ENCODE assay signal across 1 cellular context in the genomic region with DNA sequence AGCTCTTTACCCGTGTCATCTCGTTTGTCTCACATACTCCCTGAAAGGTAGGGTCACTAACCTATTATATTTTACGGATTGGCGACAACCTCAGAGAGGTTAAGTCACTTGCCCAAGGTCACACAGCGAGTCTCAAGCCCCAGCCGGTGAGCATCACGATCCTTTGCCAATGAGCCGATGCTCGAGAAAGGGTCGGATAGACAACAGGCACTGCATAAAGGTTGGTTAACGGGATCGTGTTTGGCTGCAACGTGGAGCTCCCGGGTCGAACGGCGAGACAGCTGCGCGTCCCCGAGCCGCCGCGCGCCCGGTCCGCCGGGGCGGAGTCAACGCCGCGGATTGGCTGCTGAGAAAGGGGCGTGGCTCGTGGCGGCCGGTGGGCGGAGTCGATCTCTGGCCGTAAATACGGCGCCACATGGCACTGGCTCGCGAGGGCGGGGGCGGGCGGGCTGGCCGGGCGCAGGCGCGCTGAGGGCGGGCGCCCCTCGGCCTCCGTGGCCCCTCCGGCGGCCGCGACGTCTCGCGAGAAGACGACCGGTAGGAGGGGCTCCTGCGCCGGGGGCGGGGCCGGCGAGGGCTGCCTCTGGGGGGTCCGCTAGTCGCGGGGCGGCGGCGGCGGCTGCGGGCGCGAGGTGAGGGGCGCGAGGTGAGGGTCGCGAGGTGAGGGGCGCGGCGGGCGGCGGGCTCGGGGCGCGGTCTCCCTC.
TF ChIP-seq lines count a peak whose summit lies in the region.

A gene (plus strand): TSS at position 598 of the 704 bp plus-strand sequence. CDS start 29,029 bp downstream, outside the sequence.

TF ChIP-seq in K562, 482 proteins besides CTCF, POLR2A, EP300 and RAD21 (continued from another document and continues in another):
- TF ChIP-seq, protein P1, sequence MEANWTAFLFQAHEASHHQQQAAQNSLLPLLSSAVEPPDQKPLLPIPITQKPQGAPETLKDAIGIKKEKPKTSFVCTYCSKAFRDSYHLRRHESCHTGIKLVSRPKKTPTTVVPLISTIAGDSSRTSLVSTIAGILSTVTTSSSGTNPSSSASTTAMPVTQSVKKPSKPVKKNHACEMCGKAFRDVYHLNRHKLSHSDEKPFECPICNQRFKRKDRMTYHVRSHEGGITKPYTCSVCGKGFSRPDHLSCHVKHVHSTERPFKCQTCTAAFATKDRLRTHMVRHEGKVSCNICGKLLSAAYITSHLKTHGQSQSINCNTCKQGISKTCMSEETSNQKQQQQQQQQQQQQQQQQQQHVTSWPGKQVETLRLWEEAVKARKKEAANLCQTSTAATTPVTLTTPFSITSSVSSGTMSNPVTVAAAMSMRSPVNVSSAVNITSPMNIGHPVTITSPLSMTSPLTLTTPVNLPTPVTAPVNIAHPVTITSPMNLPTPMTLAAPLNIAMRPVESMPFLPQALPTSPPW (CRISPR knock-in tag; IDR thresholded peaks at IDR 0.05): peak; percentile 95
- TF ChIP-seq SIN3B (IDR thresholded peaks at IDR 0.05; ENCODE audit: low read depth) (0 out of 2 replicates have a peak, but pooled peaks have one; percentile 26), KAT2B (IDR thresholded peaks at IDR 0.05; ENCODE audit: low read depth, low read length) (no peak), FOXK2 (conservative IDR thresholded peaks at IDR 0.05 in 1 of 2, IDR thresholded peaks at IDR 0.05 in 1 of 2; ENCODE audit: low read depth in 2 of 2) (peak; percentile 89 to 93), ZNF584 (CRISPR knock-in tag; IDR thresholded peaks at IDR 0.05; ENCODE audit: low read depth) (no peak), TEAD4 (IDR thresholded peaks at IDR 0.05; ENCODE audit: low read length) (no peak), TEAD4 (CRISPR knock-in tag; IDR thresholded peaks at IDR 0.05; ENCODE audit: borderline replicate concordance) (no peak), ZFP36 (IDR thresholded peaks at IDR 0.05; ENCODE audit: low read depth, low read length, partially characterized antibody) (peak; percentile 98), FOXJ2 (tag; IDR thresholded peaks at IDR 0.05) (0 out of 2 replicates have a peak, but pooled peaks have one; percentile 50), CHCHD3 (CRISPR knock-in tag; IDR thresholded peaks at IDR 0.05) (no peak), FIP1L1 (IDR thresholded peaks at IDR 0.05; ENCODE audit: low read depth, low read length, poor library complexity, severe bottlenecking) (no peak), TAF7 (tag; IDR thresholded peaks at IDR 0.05) (peak; percentile 45; the same call in 1 of the 2 replicates), ATF1 (CRISPR knock-in tag; IDR thresholded peaks at IDR 0.05) (no peak), ATF1 (tag; IDR thresholded peaks at IDR 0.05) (peak; percentile 54; the same call in 1 of the 2 replicates), YY1 (IDR thresholded peaks at IDR 0.05; ENCODE audit: borderline replicate concordance in 1 of 3, control insufficient read depth in 1 of 3, extremely low read depth in 1 of 3, insufficient read depth in 3 of 3, insufficient read length in 1 of 3, insufficient replicate concordance in 2 of 3, low read depth in 1 of 3, low read length in 2 of 3) (peak in 1 of 3 experiments; percentile 8), ZNF184 (CRISPR knock-in tag; IDR thresholded peaks at IDR 0.05) (no peak), ZNF507 (tag; conservative IDR thresholded peaks at IDR 0.05) (no peak), CXXC5 (CRISPR knock-in tag; IDR thresholded peaks at IDR 0.05) (peak; percentile 9; the same call in 1 of the 2 replicates), TRIM28 (IDR thresholded peaks at IDR 0.05) (peak; percentile 39; the same call in 1 of the 2 replicates), DACH1 (IDR thresholded peaks at IDR 0.05; ENCODE audit: partially characterized antibody) (peak; percentile 66), EP400 (IDR thresholded peaks at IDR 0.05) (0 out of 2 replicates have a peak, but pooled peaks have one; percentile 70), RAD51 (IDR thresholded peaks at IDR 0.05; ENCODE audit: borderline replicate concordance, low read depth) (0 out of 2 replicates have a peak, but pooled peaks have one; percentile 16), NUFIP1 (IDR thresholded peaks at IDR 0.05; ENCODE audit: partially characterized antibody) (peak; percentile 20), ADNP (tag; IDR thresholded peaks at IDR 0.05) (peak; percentile 97), BCOR (IDR thresholded peaks at IDR 0.05) (peak; percentile 100), SRSF7 (optimal IDR thresholded peaks at IDR 0.05; ENCODE audit: low read depth, low read length) (no peak), SUPT5H (IDR thresholded peaks at IDR 0.05) (peak; percentile 76), GABPA (tag; conservative IDR thresholded peaks at IDR 0.05; ENCODE audit: low read depth) (no peak), POLR2AphosphoS2 (IDR thresholded peaks at IDR 0.05; ENCODE audit: low read length) (no peak), NFYB (IDR thresholded peaks at IDR 0.05; ENCODE audit: extremely low read depth, insufficient read length) (peak; percentile 8), ZKSCAN8 (CRISPR knock-in tag; IDR thresholded peaks at IDR 0.05) (no peak), CBX8 (IDR thresholded peaks at IDR 0.05; ENCODE audit: borderline replicate concordance, extremely low read depth, low read depth, low read length, poor library complexity, severe bottlenecking) (no peak), NONO (IDR thresholded peaks at IDR 0.05; ENCODE audit: low read depth in 2 of 2, low read length in 1 of 2) (0 out of 4 replicates have a peak, but pooled peaks of 1 of the 2 experiments have one; percentile 44), PTBP1 (IDR thresholded peaks at IDR 0.05; ENCODE audit: low read depth, low read length) (peak; percentile 90; the same call in 1 of the 2 replicates), SMAD4 (CRISPR knock-in tag; conservative IDR thresholded peaks at IDR 0.05) (peak; percentile 51; the same call in 1 of the 2 replicates), LARP7 (IDR thresholded peaks at IDR 0.05) (peak; percentile 86; the same call in 1 of the 2 replicates), POLR2AphosphoS5 (IDR thresholded peaks at IDR 0.05; ENCODE audit: control insufficient read depth, insufficient read depth, low read depth, low read length) (no peak; the same call in 1 of the 2 replicates)
- TF ChIP-seq, protein P2, sequence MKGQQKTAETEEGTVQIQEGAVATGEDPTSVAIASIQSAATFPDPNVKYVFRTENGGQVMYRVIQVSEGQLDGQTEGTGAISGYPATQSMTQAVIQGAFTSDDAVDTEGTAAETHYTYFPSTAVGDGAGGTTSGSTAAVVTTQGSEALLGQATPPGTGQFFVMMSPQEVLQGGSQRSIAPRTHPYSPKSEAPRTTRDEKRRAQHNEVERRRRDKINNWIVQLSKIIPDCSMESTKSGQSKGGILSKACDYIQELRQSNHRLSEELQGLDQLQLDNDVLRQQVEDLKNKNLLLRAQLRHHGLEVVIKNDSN (CRISPR knock-in tag; IDR thresholded peaks at IDR 0.05): peak; percentile 54; the same call in 1 of the 2 replicates
- TF ChIP-seq, protein P3, sequence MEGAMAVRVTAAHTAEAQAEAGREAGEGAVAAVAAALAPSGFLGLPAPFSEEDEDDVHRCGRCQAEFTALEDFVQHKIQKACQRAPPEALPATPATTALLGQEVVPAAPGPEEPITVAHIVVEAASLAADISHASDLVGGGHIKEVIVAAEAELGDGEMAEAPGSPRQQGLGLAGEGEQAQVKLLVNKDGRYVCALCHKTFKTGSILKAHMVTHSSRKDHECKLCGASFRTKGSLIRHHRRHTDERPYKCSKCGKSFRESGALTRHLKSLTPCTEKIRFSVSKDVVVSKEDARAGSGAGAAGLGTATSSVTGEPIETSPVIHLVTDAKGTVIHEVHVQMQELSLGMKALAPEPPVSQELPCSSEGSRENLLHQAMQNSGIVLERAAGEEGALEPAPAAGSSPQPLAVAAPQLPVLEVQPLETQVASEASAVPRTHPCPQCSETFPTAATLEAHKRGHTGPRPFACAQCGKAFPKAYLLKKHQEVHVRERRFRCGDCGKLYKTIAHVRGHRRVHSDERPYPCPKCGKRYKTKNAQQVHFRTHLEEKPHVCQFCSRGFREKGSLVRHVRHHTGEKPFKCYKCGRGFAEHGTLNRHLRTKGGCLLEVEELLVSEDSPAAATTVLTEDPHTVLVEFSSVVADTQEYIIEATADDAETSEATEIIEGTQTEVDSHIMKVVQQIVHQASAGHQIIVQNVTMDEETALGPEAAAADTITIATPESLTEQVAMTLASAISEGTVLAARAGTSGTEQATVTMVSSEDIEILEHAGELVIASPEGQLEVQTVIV (CRISPR knock-in tag; IDR thresholded peaks at IDR 0.05; ENCODE audit: borderline replicate concordance): no peak
- TF ChIP-seq, protein P4, sequence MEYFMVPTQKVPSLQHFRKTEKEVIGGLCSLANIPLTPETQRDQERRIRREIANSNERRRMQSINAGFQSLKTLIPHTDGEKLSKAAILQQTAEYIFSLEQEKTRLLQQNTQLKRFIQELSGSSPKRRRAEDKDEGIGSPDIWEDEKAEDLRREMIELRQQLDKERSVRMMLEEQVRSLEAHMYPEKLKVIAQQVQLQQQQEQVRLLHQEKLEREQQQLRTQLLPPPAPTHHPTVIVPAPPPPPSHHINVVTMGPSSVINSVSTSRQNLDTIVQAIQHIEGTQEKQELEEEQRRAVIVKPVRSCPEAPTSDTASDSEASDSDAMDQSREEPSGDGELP (CRISPR knock-in tag; IDR thresholded peaks at IDR 0.05; ENCODE audit: borderline replicate concordance): peak; percentile 83
- TF ChIP-seq, protein P5, sequence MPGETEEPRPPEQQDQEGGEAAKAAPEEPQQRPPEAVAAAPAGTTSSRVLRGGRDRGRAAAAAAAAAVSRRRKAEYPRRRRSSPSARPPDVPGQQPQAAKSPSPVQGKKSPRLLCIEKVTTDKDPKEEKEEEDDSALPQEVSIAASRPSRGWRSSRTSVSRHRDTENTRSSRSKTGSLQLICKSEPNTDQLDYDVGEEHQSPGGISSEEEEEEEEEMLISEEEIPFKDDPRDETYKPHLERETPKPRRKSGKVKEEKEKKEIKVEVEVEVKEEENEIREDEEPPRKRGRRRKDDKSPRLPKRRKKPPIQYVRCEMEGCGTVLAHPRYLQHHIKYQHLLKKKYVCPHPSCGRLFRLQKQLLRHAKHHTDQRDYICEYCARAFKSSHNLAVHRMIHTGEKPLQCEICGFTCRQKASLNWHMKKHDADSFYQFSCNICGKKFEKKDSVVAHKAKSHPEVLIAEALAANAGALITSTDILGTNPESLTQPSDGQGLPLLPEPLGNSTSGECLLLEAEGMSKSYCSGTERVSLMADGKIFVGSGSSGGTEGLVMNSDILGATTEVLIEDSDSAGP (CRISPR knock-in tag; IDR thresholded peaks at IDR 0.05): 0 out of 2 replicates have a peak, but pooled peaks have one; percentile 40
- TF ChIP-seq, protein P6, sequence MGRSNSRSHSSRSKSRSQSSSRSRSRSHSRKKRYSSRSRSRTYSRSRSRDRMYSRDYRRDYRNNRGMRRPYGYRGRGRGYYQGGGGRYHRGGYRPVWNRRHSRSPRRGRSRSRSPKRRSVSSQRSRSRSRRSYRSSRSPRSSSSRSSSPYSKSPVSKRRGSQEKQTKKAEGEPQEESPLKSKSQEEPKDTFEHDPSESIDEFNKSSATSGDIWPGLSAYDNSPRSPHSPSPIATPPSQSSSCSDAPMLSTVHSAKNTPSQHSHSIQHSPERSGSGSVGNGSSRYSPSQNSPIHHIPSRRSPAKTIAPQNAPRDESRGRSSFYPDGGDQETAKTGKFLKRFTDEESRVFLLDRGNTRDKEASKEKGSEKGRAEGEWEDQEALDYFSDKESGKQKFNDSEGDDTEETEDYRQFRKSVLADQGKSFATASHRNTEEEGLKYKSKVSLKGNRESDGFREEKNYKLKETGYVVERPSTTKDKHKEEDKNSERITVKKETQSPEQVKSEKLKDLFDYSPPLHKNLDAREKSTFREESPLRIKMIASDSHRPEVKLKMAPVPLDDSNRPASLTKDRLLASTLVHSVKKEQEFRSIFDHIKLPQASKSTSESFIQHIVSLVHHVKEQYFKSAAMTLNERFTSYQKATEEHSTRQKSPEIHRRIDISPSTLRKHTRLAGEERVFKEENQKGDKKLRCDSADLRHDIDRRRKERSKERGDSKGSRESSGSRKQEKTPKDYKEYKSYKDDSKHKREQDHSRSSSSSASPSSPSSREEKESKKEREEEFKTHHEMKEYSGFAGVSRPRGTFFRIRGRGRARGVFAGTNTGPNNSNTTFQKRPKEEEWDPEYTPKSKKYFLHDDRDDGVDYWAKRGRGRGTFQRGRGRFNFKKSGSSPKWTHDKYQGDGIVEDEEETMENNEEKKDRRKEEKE (IDR thresholded peaks at IDR 0.05; ENCODE audit: borderline replicate concordance in 1 of 2, control insufficient read depth in 1 of 2, low read depth in 2 of 2, low read length in 1 of 2): no peak
- TF ChIP-seq, protein P7, sequence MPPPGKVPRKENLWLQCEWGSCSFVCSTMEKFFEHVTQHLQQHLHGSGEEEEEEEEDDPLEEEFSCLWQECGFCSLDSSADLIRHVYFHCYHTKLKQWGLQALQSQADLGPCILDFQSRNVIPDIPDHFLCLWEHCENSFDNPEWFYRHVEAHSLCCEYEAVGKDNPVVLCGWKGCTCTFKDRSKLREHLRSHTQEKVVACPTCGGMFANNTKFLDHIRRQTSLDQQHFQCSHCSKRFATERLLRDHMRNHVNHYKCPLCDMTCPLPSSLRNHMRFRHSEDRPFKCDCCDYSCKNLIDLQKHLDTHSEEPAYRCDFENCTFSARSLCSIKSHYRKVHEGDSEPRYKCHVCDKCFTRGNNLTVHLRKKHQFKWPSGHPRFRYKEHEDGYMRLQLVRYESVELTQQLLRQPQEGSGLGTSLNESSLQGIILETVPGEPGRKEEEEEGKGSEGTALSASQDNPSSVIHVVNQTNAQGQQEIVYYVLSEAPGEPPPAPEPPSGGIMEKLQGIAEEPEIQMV (tag; conservative IDR thresholded peaks at IDR 0.05; ENCODE audit: low read depth): no peak
- TF ChIP-seq, protein P8, sequence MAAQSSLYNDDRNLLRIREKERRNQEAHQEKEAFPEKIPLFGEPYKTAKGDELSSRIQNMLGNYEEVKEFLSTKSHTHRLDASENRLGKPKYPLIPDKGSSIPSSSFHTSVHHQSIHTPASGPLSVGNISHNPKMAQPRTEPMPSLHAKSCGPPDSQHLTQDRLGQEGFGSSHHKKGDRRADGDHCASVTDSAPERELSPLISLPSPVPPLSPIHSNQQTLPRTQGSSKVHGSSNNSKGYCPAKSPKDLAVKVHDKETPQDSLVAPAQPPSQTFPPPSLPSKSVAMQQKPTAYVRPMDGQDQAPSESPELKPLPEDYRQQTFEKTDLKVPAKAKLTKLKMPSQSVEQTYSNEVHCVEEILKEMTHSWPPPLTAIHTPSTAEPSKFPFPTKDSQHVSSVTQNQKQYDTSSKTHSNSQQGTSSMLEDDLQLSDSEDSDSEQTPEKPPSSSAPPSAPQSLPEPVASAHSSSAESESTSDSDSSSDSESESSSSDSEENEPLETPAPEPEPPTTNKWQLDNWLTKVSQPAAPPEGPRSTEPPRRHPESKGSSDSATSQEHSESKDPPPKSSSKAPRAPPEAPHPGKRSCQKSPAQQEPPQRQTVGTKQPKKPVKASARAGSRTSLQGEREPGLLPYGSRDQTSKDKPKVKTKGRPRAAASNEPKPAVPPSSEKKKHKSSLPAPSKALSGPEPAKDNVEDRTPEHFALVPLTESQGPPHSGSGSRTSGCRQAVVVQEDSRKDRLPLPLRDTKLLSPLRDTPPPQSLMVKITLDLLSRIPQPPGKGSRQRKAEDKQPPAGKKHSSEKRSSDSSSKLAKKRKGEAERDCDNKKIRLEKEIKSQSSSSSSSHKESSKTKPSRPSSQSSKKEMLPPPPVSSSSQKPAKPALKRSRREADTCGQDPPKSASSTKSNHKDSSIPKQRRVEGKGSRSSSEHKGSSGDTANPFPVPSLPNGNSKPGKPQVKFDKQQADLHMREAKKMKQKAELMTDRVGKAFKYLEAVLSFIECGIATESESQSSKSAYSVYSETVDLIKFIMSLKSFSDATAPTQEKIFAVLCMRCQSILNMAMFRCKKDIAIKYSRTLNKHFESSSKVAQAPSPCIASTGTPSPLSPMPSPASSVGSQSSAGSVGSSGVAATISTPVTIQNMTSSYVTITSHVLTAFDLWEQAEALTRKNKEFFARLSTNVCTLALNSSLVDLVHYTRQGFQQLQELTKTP (IDR thresholded peaks at IDR 0.05; ENCODE audit: low read depth in 1 of 2, partially characterized antibody in 2 of 2): peak in 1 of 2 experiments; percentile 71
